Comparison of ENCODE assay signal across 21 cellular contexts in genomic region chrY:17044272-17044671, GRCh38.
A peak's percentile ranks its signal among the peaks of the same experiment; 100 is the strongest.
DNase-seq lines count a peak whose midpoint lies in the region; ATAC-seq, FAIRE-seq and TF ChIP-seq lines count a peak whose summit lies in the region.
"Had no signal": no experiment of that assay in that cellular context is flagged by ENCODE, and none has a peak within 500 bp of the region (broad histone marks: within the 10 kb centered on the region; RNA-seq: fewer than 3 reads in every experiment).

No MANE protein-coding gene starts in this region.

- ATAC-seq in HG03432 (IDR thresholded peaks at IDR 0.05; ENCODE audit: unreplicated experiment), result peak; percentile 67
- peak; percentile 83 for ATAC-seq in RWPE2 (ENCODE audit: low read depth)
- no peak for ATAC-seq in HG03354 (IDR thresholded peaks at IDR 0.05; ENCODE audit: poor library complexity, severe bottlenecking, unreplicated experiment)
- ATAC-seq: activated T-helper 17 cell treated with anti-CD3 and anti-CD28 coated beads, Interleukin-2, amount 50 U/mL, for 72 hours; K562; WTC11 had no signal

- H3K36me3 ChIP-seq in RWPE2 (ENCODE audit: low read depth), result no peaks in the 10 kb centered on the region
- no peaks in the 10 kb centered on the region for H3K36me3 ChIP-seq in vagina
- H3K36me3 ChIP-seq: BLaER1, upper lobe of left lung had no signal

- H3K9me3 ChIP-seq in RWPE2 (ENCODE audit: severe bottlenecking), result no peaks in the 10 kb centered on the region
- H3K9me3 ChIP-seq in vagina, result no peaks in the 10 kb centered on the region
- H3K9me3 ChIP-seq: BLaER1, upper lobe of left lung had no signal

- no peaks in the 10 kb centered on the region for H3K36me3 Mint-ChIP-seq in chondrocyte (ENCODE audit: low read depth)
- H3K36me3 Mint-ChIP-seq: naive thymus-derived CD8-positive, alpha-beta T cell had no signal

- peak; percentile 66 for TF ChIP-seq CTCF in RWPE2 (IDR thresholded peaks at IDR 0.05; ENCODE audit: poor library complexity, severe bottlenecking)
- no peak for TF ChIP-seq CTCF in chondrocyte (IDR thresholded peaks at IDR 0.05)
- no peak for TF ChIP-seq CTCF in vagina (IDR thresholded peaks at IDR 0.05)

- H3K4me3 ChIP-seq in RWPE2 (ENCODE audit: severe bottlenecking) (no peak overlapping the region), vagina (no peak overlapping the region)
- H3K4me3 ChIP-seq: BLaER1, K562, lung, upper lobe of left lung had no signal

- peak; percentile 63 for FAIRE-seq in GM12891 (lab: Jason Lieb, UNC)
- FAIRE-seq: endometrium, frontal cortex, K562 had no signal

- H3K4me3 Mint-ChIP-seq in chondrocyte (ENCODE audit: unreplicated experiment), result no peak overlapping the region
- H3K4me3 Mint-ChIP-seq: activated T-helper 17 cell treated with anti-CD3 and anti-CD28 coated beads, Interleukin-2, amount 50 U/mL, for 72 hours; naive thymus-derived CD8-positive, alpha-beta T cell; WTC11 had no signal

- H3K4me1 ChIP-seq in RWPE2 (ENCODE audit: insufficient read depth, poor library complexity, severe bottlenecking) (peaks cover 37% of the 10 kb centered on the region), vagina (no peaks in the 10 kb centered on the region)
- H3K4me1 ChIP-seq: BLaER1, upper lobe of left lung had no signal

- H3K27ac ChIP-seq in RWPE2 (ENCODE audit: poor library complexity, severe bottlenecking) (peak overlapping the region; percentile 91), vagina (no peak overlapping the region)
- H3K27ac ChIP-seq: BLaER1, HL-60, upper lobe of left lung had no signal

- H3K27me3 ChIP-seq in RWPE2 (ENCODE audit: insufficient read depth, poor library complexity, severe bottlenecking) (no peaks in the 10 kb centered on the region), vagina (no peaks in the 10 kb centered on the region)
- H3K27me3 ChIP-seq: BLaER1, upper lobe of left lung had no signal

- no peak for TF ChIP-seq POLR2A in GM12891 (IDR thresholded peaks at IDR 0.05; ENCODE audit: low read depth, low read length)
- TF ChIP-seq POLR2A in vagina (IDR thresholded peaks at IDR 0.05), result no peak

- no peaks in the 10 kb centered on the region for H3K4me1 Mint-ChIP-seq in chondrocyte (ENCODE audit: low read depth)
- H3K4me1 Mint-ChIP-seq: WTC11 had no signal

- H3K27ac Mint-ChIP-seq in chondrocyte (ENCODE audit: unreplicated experiment), result no peak overlapping the region
- H3K27ac Mint-ChIP-seq: activated T-helper 17 cell treated with anti-CD3 and anti-CD28 coated beads, Interleukin-2, amount 50 U/mL, for 72 hours; WTC11 had no signal

- H3K9me3 Mint-ChIP-seq in chondrocyte (ENCODE audit: low read depth), result no peaks in the 10 kb centered on the region

- DNase-seq in GM12891 (ENCODE audit: insufficient read length, low spot score) (no peak), RWPE2 (ENCODE audit: low spot score) (no peak), kidney glomerular epithelial cell (lab: John Stamatoyannopoulos, UW) (peak; percentile 39), chondrocyte (ENCODE audit: low spot score) (no peak), GM19238 (ENCODE audit: insufficient read length, low spot score) (no peak), vagina (ENCODE audit: extremely low spot score in 2 of 2) (no peak)
- DNase-seq: DMS53; naive thymus-derived CD8-positive, alpha-beta T cell; NCI-H1417 treated with DMSO at 0.1 percent for 48 hours; NCI-H526; upper lobe of left lung had no signal

- no peaks in the 10 kb centered on the region for H3K27me3 Mint-ChIP-seq in chondrocyte (ENCODE audit: low read depth)
- H3K27me3 Mint-ChIP-seq: activated T-helper 17 cell treated with anti-CD3 and anti-CD28 coated beads, Interleukin-2, amount 50 U/mL, for 72 hours; naive thymus-derived CD8-positive, alpha-beta T cell had no signal

- intact Hi-C loops in vagina (cut with DNase I), result no loop called here

TF ChIP-seq in GM12891, 5 proteins besides CTCF, POLR2A, EP300 and RAD21:
- TF ChIP-seq PAX5 (IDR thresholded peaks at IDR 0.05; ENCODE audit: insufficient read depth, low read length, severe bottlenecking) (no peak), TAF1 (IDR thresholded peaks at IDR 0.05; ENCODE audit: low read depth, low read length) (no peak), POU2F2 (IDR thresholded peaks at IDR 0.05; ENCODE audit: low read depth, low read length) (no peak), POLR2AphosphoS5 (IDR thresholded peaks at IDR 0.05; ENCODE audit: low read depth, low read length) (no peak), SPI1 (IDR thresholded peaks at IDR 0.05; ENCODE audit: low read depth, low read length) (peak; percentile 76)
